Comparison of ENCODE assay signal across 27 cellular contexts in the genomic region with DNA sequence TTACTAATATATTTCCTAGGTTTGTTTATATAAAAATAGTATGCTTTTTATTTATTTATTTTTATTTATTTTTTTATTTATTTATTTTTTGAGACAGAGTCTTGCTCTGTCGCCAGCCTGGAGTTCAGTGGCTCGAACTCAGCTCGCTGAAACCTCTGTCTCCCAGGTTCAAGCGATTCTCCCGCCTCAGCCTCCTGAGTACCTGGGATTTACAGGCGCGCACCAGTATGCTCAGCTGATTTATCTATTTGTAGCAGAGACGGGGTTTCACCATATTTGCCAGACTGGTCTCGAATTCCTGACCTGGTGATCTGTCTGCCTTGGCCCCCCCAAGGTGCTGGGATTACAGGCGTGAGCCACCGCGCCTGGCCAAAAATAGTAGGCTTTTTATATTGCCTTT. TPM values are rescaled to one million over a fixed set of nuclear protein-coding genes. Genes with fewer than 3 reads are reported as not detected.
DNase-seq lines count a peak whose midpoint lies in the region; ATAC-seq and TF ChIP-seq lines count a peak whose summit lies in the region.
"Had no signal": no experiment of that assay in that cellular context is flagged by ENCODE, and none has a peak within 500 bp of the region (broad histone marks: within the 10 kb centered on the region; RNA-seq: fewer than 3 reads in every experiment).

No MANE protein-coding gene starts in this region.

- no peak overlapping the region for H3K27ac ChIP-seq in GM23338 (ENCODE audit: low read depth)
- H3K27ac ChIP-seq in endodermal cell (ENCODE audit: low read depth, low read length): no peak overlapping the region
- H3K27ac ChIP-seq in neural progenitor cell: no peak overlapping the region
- H3K27ac ChIP-seq: BLaER1 had no signal

- in situ Hi-C loops in GM13977 (cut with MboI; ENCODE audit: low pct_unique_long_range_greater_than_20kb, low sequenced_read_pairs, unreplicated experiment): no loop called here

- H2AFZ ChIP-seq in GM23338 (no peak overlapping the region), neural progenitor cell (replicated peaks) (no peak overlapping the region)

- H3K27ac Mint-ChIP-seq in GM23338 (no peak overlapping the region), endodermal cell (no peak overlapping the region), neural progenitor cell (no peak overlapping the region)
- H3K27ac Mint-ChIP-seq: CD14-positive monocyte; CD4-positive, alpha-beta memory T cell; CD4-positive, CD25-positive, alpha-beta regulatory T cell; CD8-positive, alpha-beta memory T cell had no signal

- no peaks in the 10 kb centered on the region for H3K9me2 ChIP-seq in GM23338 (ENCODE audit: insufficient read depth)

- H3K4me1 Mint-ChIP-seq in GM23338: peaks cover 9% of the 10 kb centered on the region; the same call in 2 of the 3 replicates
- no peaks in the 10 kb centered on the region for H3K4me1 Mint-ChIP-seq in endodermal cell
- H3K4me1 Mint-ChIP-seq in neural progenitor cell: no peaks in the 10 kb centered on the region
- H3K4me1 Mint-ChIP-seq: CD14-positive monocyte; CD4-positive, alpha-beta memory T cell; CD4-positive, CD25-positive, alpha-beta regulatory T cell; CD8-positive, alpha-beta memory T cell had no signal

- H3K36me3 Mint-ChIP-seq in GM23338 (ENCODE audit: low read depth) (no peaks in the 10 kb centered on the region), endodermal cell (ENCODE audit: low read depth) (no peaks in the 10 kb centered on the region), neural progenitor cell (no peaks in the 10 kb centered on the region)
- H3K36me3 Mint-ChIP-seq: CD14-positive monocyte; CD4-positive, alpha-beta memory T cell; CD4-positive, CD25-positive, alpha-beta regulatory T cell; CD8-positive, alpha-beta memory T cell had no signal

- peaks cover 13% of the 10 kb centered on the region; the same call in 1 of the 2 replicates for H3K4me1 ChIP-seq in GM23338 (ENCODE audit: insufficient read depth)
- no peaks in the 10 kb centered on the region for H3K4me1 ChIP-seq in endodermal cell (ENCODE audit: control insufficient read depth, insufficient read depth, low read length)
- no peaks in the 10 kb centered on the region for H3K4me1 ChIP-seq in neural progenitor cell
- H3K4me1 ChIP-seq: BE2C, BLaER1 had no signal

- H3K36me3 ChIP-seq in GM23338 (ENCODE audit: insufficient read depth) (no peaks in the 10 kb centered on the region), endodermal cell (ENCODE audit: control insufficient read depth, insufficient read depth, low read length) (no peaks in the 10 kb centered on the region), neural progenitor cell (no peaks in the 10 kb centered on the region), H7 (replicated peaks; ENCODE audit: control insufficient read depth, insufficient read depth, low read length) (no peaks in the 10 kb centered on the region)
- H3K36me3 ChIP-seq: BE2C, BLaER1 had no signal

- H4K20me1 ChIP-seq in GM23338 (replicated peaks; ENCODE audit: insufficient read depth) (no peaks in the 10 kb centered on the region), neural progenitor cell (ENCODE audit: low read depth) (no peaks in the 10 kb centered on the region)
- H4K20me1 ChIP-seq: BLaER1 had no signal

- no peak overlapping the region for H3K4me2 ChIP-seq in GM23338
- H3K4me2 ChIP-seq in neural progenitor cell: no peak overlapping the region
- H3K4me2 ChIP-seq: BLaER1 had no signal

- H3K27me3 Mint-ChIP-seq in GM23338 (ENCODE audit: insufficient read depth, low read depth, poor library complexity): no peaks in the 10 kb centered on the region
- no peaks in the 10 kb centered on the region for H3K27me3 Mint-ChIP-seq in endodermal cell (ENCODE audit: insufficient read depth)
- H3K27me3 Mint-ChIP-seq in neural progenitor cell (ENCODE audit: insufficient read depth, low read depth): no peaks in the 10 kb centered on the region
- H3K27me3 Mint-ChIP-seq: CD4-positive, alpha-beta memory T cell; CD4-positive, CD25-positive, alpha-beta regulatory T cell; CD8-positive, alpha-beta memory T cell had no signal

- WGBS in endodermal cell (ENCODE audit: insufficient coverage in 1 of 2, insufficient read length in 1 of 2), 2 experiments: 95 to 96% methylated on average over 11 to 12 of the region's 12 CpGs

- H3K9me3 Mint-ChIP-seq in GM23338 (no peaks in the 10 kb centered on the region), endodermal cell (no peaks in the 10 kb centered on the region), neural progenitor cell (no peaks in the 10 kb centered on the region)

- H3K9ac ChIP-seq in endodermal cell (ENCODE audit: extremely low read depth, low read length, poor library complexity, severe bottlenecking) (no peak overlapping the region), neural progenitor cell (no peak overlapping the region)
- H3K9ac ChIP-seq: BLaER1 had no signal

- H3K79me2 ChIP-seq in GM23338 (replicated peaks; ENCODE audit: insufficient read depth) (no peaks in the 10 kb centered on the region), neural progenitor cell (ENCODE audit: low read depth) (no peaks in the 10 kb centered on the region)

- no peak overlapping the region for H3K4me3 ChIP-seq in GM23338
- H3K4me3 ChIP-seq in endodermal cell (ENCODE audit: low read length): no peak overlapping the region
- H3K4me3 ChIP-seq in neural progenitor cell: no peak overlapping the region
- H3K4me3 ChIP-seq in H7 (ENCODE audit: insufficient read depth, low read depth, low read length): no peak overlapping the region
- H3K4me3 ChIP-seq: BLaER1, GM12878 had no signal

- no peaks in the 10 kb centered on the region for H3K27me3 ChIP-seq in GM23338 (ENCODE audit: insufficient read depth)
- no peaks in the 10 kb centered on the region for H3K27me3 ChIP-seq in endodermal cell (ENCODE audit: control insufficient read depth, insufficient read depth, low read length, poor library complexity, severe bottlenecking)
- H3K27me3 ChIP-seq in neural progenitor cell: no peaks in the 10 kb centered on the region
- no peaks in the 10 kb centered on the region for H3K27me3 ChIP-seq in H7 (ENCODE audit: control insufficient read depth, insufficient read depth, low read length)
- H3K27me3 ChIP-seq: BE2C, BLaER1 had no signal

- no peak for ATAC-seq in GM23338
- ATAC-seq: GM12878 had no signal

- H3K9me3 ChIP-seq in endodermal cell (ENCODE audit: control insufficient read depth, low read length) (no peaks in the 10 kb centered on the region), neural progenitor cell (ENCODE audit: low read depth) (no peaks in the 10 kb centered on the region)
- H3K9me3 ChIP-seq: BE2C, BLaER1 had no signal

- H3K4me3 Mint-ChIP-seq in GM23338 (no peak overlapping the region), endodermal cell (no peak overlapping the region), neural progenitor cell (no peak overlapping the region)
- H3K4me3 Mint-ChIP-seq: CD14-positive monocyte; CD4-positive, alpha-beta memory T cell; CD4-positive, CD25-positive, alpha-beta regulatory T cell; CD8-positive, alpha-beta memory T cell had no signal

- DNase-seq in GM23338 (ENCODE audit: low spot score) (peak; percentile 4), endodermal cell (peak; percentile 39), neural progenitor cell (ENCODE audit: low spot score) (peak; percentile 8), RPMI8226 (no peak), H7 (no peak), GM13977 (ENCODE audit: low spot score) (no peak)
- DNase-seq: 8988T; ACHN; BE2C; C1 segment of cervical spinal cord; CD4-positive, alpha-beta memory T cell; CD4-positive, CD25-positive, alpha-beta regulatory T cell; CD8-positive, alpha-beta memory T cell; COR-L47; DMS 273 treated with DMSO at 0.1 percent for 48 hours; DMS153; DMS53; DMS79; DND-41; EL; GDM1 had no signal

- H3F3A ChIP-seq in GM23338 (replicated peaks; ENCODE audit: low read depth): no peaks in the 10 kb centered on the region
- H3F3A ChIP-seq in neural progenitor cell (ENCODE audit: low read depth): no peaks in the 10 kb centered on the region

- TF ChIP-seq CTCF in GM23338 (conservative IDR thresholded peaks at IDR 0.05; ENCODE audit: low read depth in 2 of 2): no peak
- no peak for TF ChIP-seq CTCF in endodermal cell (conservative IDR thresholded peaks at IDR 0.05)
- TF ChIP-seq CTCF in neural progenitor cell (IDR thresholded peaks at IDR 0.05): no peak
- no peak for TF ChIP-seq CTCF in GM13977 (IDR thresholded peaks at IDR 0.05; ENCODE audit: extremely low read depth, insufficient read depth, missing control alignments)

TF ChIP-seq in GM23338, 12 proteins besides CTCF, POLR2A, EP300 and RAD21 (continues in another document):
- TF ChIP-seq STAT1 (IDR thresholded peaks at IDR 0.05; ENCODE audit: unreplicated experiment): no peak
- TF ChIP-seq, protein P1, sequence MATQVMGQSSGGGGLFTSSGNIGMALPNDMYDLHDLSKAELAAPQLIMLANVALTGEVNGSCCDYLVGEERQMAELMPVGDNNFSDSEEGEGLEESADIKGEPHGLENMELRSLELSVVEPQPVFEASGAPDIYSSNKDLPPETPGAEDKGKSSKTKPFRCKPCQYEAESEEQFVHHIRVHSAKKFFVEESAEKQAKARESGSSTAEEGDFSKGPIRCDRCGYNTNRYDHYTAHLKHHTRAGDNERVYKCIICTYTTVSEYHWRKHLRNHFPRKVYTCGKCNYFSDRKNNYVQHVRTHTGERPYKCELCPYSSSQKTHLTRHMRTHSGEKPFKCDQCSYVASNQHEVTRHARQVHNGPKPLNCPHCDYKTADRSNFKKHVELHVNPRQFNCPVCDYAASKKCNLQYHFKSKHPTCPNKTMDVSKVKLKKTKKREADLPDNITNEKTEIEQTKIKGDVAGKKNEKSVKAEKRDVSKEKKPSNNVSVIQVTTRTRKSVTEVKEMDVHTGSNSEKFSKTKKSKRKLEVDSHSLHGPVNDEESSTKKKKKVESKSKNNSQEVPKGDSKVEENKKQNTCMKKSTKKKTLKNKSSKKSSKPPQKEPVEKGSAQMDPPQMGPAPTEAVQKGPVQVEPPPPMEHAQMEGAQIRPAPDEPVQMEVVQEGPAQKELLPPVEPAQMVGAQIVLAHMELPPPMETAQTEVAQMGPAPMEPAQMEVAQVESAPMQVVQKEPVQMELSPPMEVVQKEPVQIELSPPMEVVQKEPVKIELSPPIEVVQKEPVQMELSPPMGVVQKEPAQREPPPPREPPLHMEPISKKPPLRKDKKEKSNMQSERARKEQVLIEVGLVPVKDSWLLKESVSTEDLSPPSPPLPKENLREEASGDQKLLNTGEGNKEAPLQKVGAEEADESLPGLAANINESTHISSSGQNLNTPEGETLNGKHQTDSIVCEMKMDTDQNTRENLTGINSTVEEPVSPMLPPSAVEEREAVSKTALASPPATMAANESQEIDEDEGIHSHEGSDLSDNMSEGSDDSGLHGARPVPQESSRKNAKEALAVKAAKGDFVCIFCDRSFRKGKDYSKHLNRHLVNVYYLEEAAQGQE (IDR thresholded peaks at IDR 0.05; ENCODE audit: unreplicated experiment): no peak
- TF ChIP-seq CREB1 (CRISPR knock-in tag; IDR thresholded peaks at IDR 0.05; ENCODE audit: low read depth): no peak
- no peak for TF ChIP-seq EZH2phosphoT487 (IDR thresholded peaks at IDR 0.05; ENCODE audit: unreplicated experiment)

RNA-seq across cellular contexts. Expression of a gene that starts 33.2 kb away (rescaled TPM):
- not detected in 2 replicates for total RNA-seq in GM23338 (2014; rRNA removed; shearing (Covaris generic))
- polyA plus RNA-seq in GM23338 (2016; fragmentation: Nextera tagmentation; extraction: Ambion mirVana): not detected in 2 replicates
- total RNA-seq in endodermal cell: not detected
- polyA plus RNA-seq in endodermal cell (2013, experiment 1 of 2): 1.8 TPM
- polyA plus RNA-seq in endodermal cell (2013, experiment 2 of 2): 0.87 TPM
- total RNA-seq in neural progenitor cell (ENCODE audit: low replicate concordance): 0.03 TPM in 1 of 2 replicates, not detected in the other
- not detected in 2 replicates for total RNA-seq in H7 (2014; rRNA removed; shearing (Covaris generic))
- total RNA-seq: A673; CD4-positive, alpha-beta memory T cell; CD4-positive, CD25-positive, alpha-beta regulatory T cell; CD8-positive, alpha-beta memory T cell; Daoy; G401 had no signal
- polyA plus RNA-seq: CD14-positive monocyte; CD4-positive, alpha-beta memory T cell; CD4-positive, CD25-positive, alpha-beta regulatory T cell; CD8-positive, alpha-beta memory T cell; GM12878 had no signal

Comparison
In these comparisons a context has a peak if more than half of its experiments do, and no peak if none do; other contexts are left out.
1. DNase-seq: peak in GM23338 (single experiment), endodermal cell (single experiment) and neural progenitor cell (single experiment); none in RPMI8226 (single experiment), H7 (single experiment) and GM13977 (single experiment).